15 cellular contexts compared by ENCODE assay signal in the genomic region with DNA sequence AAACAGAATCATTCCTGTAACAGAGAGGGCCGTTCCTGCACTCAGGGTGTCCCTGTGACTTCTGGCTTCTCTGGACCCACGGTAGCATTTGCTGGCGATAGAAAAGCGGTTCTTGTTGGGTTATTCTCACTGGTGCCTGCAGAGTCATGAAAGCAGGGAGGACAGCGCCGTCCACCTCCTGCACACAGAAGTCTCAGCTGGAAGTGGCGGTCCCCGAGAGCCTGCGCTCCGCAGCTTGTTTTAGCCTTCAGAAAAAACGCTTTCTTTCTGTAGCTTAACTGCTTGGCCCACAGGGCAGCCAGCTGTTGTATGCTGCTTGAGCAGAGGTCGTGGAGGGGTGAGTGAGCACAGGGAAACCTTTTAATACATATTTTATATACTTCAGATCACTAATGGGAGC.
A peak's percentile ranks its signal among the peaks of the same experiment; 100 is the strongest.
DNase-seq lines count a peak whose midpoint lies in the region; ATAC-seq and TF ChIP-seq lines count a peak whose summit lies in the region.
"Had no signal": no experiment of that assay in that cellular context is flagged by ENCODE, and none has a peak within 500 bp of the region (broad histone marks: within the 10 kb centered on the region; RNA-seq: fewer than 3 reads in every experiment).

No MANE protein-coding gene starts in this region.

- TF ChIP-seq CTCF in choroid plexus epithelial cell (conservative IDR thresholded peaks at IDR 0.05; ENCODE audit: low read depth, low read length) (no peak), mesothelial cell of epicardium (IDR thresholded peaks at IDR 0.05; ENCODE audit: unreplicated experiment) (no peak)

- peak overlapping the region; percentile 50 for H3K27ac Mint-ChIP-seq in mesothelial cell of epicardium
- no peak overlapping the region for H3K27ac Mint-ChIP-seq in activated T-cell treated with anti-CD3 and anti-CD28 coated beads, Interleukin-2, amount 50 U/mL, for 72 hours
- H3K27ac Mint-ChIP-seq in stimulated activated effector memory CD8-positive, alpha-beta T cell treated with anti-CD3 and anti-CD28 coated beads, Interleukin-12 subunit alpha, Interleukin-12 subunit beta, amount 100 ng/mL, for 72 hours: no peak overlapping the region
- H3K27ac Mint-ChIP-seq: CD14-positive monocyte, HFFc6 had no signal

- H3K36me3 Mint-ChIP-seq in mesothelial cell of epicardium: no peaks in the 10 kb centered on the region
- no peaks in the 10 kb centered on the region for H3K36me3 Mint-ChIP-seq in activated T-cell treated with anti-CD3 and anti-CD28 coated beads, Interleukin-2, amount 50 U/mL, for 72 hours (ENCODE audit: insufficient read depth in 2 of 2)
- no peaks in the 10 kb centered on the region for H3K36me3 Mint-ChIP-seq in stimulated activated effector memory CD8-positive, alpha-beta T cell treated with anti-CD3 and anti-CD28 coated beads, Interleukin-12 subunit alpha, Interleukin-12 subunit beta, amount 100 ng/mL, for 72 hours
- H3K36me3 Mint-ChIP-seq: CD14-positive monocyte had no signal

- no peak for ATAC-seq in activated T-cell treated with anti-CD3 and anti-CD28 coated beads, Interleukin-2, amount 50 U/mL, for 72 hours (replicated peaks in 1 of 2)
- ATAC-seq in stimulated activated effector memory CD8-positive, alpha-beta T cell treated with anti-CD3 and anti-CD28 coated beads, Interleukin-12 subunit alpha, Interleukin-12 subunit beta, amount 100 ng/mL, for 72 hours: no peak

- no peak overlapping the region for H3K4me3 Mint-ChIP-seq in mesothelial cell of epicardium
- H3K4me3 Mint-ChIP-seq in activated T-cell treated with anti-CD3 and anti-CD28 coated beads, Interleukin-2, amount 50 U/mL, for 72 hours: no peak overlapping the region
- H3K4me3 Mint-ChIP-seq in stimulated activated effector memory CD8-positive, alpha-beta T cell treated with anti-CD3 and anti-CD28 coated beads, Interleukin-12 subunit alpha, Interleukin-12 subunit beta, amount 100 ng/mL, for 72 hours: no peak overlapping the region
- H3K4me3 Mint-ChIP-seq: CD14-positive monocyte, HFFc6 had no signal

- DNase-seq in NCI-H1048 (lab: John Stamatoyannopoulos, UW) (peak; percentile 61), choroid plexus epithelial cell (ENCODE audit: low read depth) (peak; percentile 4), mesothelial cell of epicardium (ENCODE audit: low spot score in 2 of 2, unreplicated experiment in 2 of 2) (no peak), retina (peak; percentile 77), activated T-cell treated with anti-CD3 and anti-CD28 coated beads for 4 hours (no peak), pons (ENCODE audit: low spot score) (no peak)
- no peak for DNase-seq in activated T-cell treated with anti-CD3 and anti-CD28 coated beads, Interleukin-2, amount 50 U/mL, for 72 hours
- no peak for DNase-seq in stimulated activated effector memory CD8-positive, alpha-beta T cell treated with anti-CD3 and anti-CD28 coated beads, Interleukin-12 subunit alpha, Interleukin-12 subunit beta, amount 100 ng/mL, for 72 hours (ENCODE audit: low spot score in 2 of 2)
- DNase-seq: HFFc6, Karpas-422, MM.1S, NCI-H187 treated with DMSO at 0.1 percent for 48 hours, NCI-H446 treated with DMSO at 0.1 percent for 48 hours, NCI-H748 treated with DMSO at 0.1 percent for 48 hours had no signal

- no peaks in the 10 kb centered on the region for H3K27me3 Mint-ChIP-seq in mesothelial cell of epicardium (ENCODE audit: low read depth)
- no peaks in the 10 kb centered on the region for H3K27me3 Mint-ChIP-seq in activated T-cell treated with anti-CD3 and anti-CD28 coated beads, Interleukin-2, amount 50 U/mL, for 72 hours (ENCODE audit: low read depth)

- H3K9me3 Mint-ChIP-seq in mesothelial cell of epicardium: peaks cover 7% of the 10 kb centered on the region
- peaks cover 5% of the 10 kb centered on the region in 2 donors for H3K9me3 Mint-ChIP-seq in activated T-cell treated with anti-CD3 and anti-CD28 coated beads, Interleukin-2, amount 50 U/mL, for 72 hours
- H3K9me3 Mint-ChIP-seq in stimulated activated effector memory CD8-positive, alpha-beta T cell treated with anti-CD3 and anti-CD28 coated beads, Interleukin-12 subunit alpha, Interleukin-12 subunit beta, amount 100 ng/mL, for 72 hours: peaks cover 3% of the 10 kb centered on the region
- H3K9me3 Mint-ChIP-seq: HFFc6 had no signal

- H3K4me1 Mint-ChIP-seq in mesothelial cell of epicardium: peaks cover 23% of the 10 kb centered on the region
- no peaks in the 10 kb centered on the region for H3K4me1 Mint-ChIP-seq in activated T-cell treated with anti-CD3 and anti-CD28 coated beads, Interleukin-2, amount 50 U/mL, for 72 hours (ENCODE audit: low read depth)
- H3K4me1 Mint-ChIP-seq in stimulated activated effector memory CD8-positive, alpha-beta T cell treated with anti-CD3 and anti-CD28 coated beads, Interleukin-12 subunit alpha, Interleukin-12 subunit beta, amount 100 ng/mL, for 72 hours: no peaks in the 10 kb centered on the region
- H3K4me1 Mint-ChIP-seq: CD14-positive monocyte had no signal

- H3K4me3 ChIP-seq in choroid plexus epithelial cell (ENCODE audit: low read depth, low read length): no peak overlapping the region

Comparison
In these comparisons a context has a peak if more than half of its experiments do, and no peak if none do; other contexts are left out.
1. DNase-seq: peak in NCI-H1048 (single experiment), choroid plexus epithelial cell (single experiment) and retina (single experiment); none in mesothelial cell of epicardium (0 of 2), activated T-cell treated with anti-CD3 and anti-CD28 coated beads for 4 hours (single experiment), activated T-cell treated with anti-CD3 and anti-CD28 coated beads, Interleukin-2, amount 50 U/mL, for 72 hours (0 of 2), stimulated activated effector memory CD8-positive, alpha-beta T cell treated with anti-CD3 and anti-CD28 coated beads, Interleukin-12 subunit alpha, Interleukin-12 subunit beta, amount 100 ng/mL, for 72 hours (0 of 2) and pons (single experiment).